In the genomic region with DNA sequence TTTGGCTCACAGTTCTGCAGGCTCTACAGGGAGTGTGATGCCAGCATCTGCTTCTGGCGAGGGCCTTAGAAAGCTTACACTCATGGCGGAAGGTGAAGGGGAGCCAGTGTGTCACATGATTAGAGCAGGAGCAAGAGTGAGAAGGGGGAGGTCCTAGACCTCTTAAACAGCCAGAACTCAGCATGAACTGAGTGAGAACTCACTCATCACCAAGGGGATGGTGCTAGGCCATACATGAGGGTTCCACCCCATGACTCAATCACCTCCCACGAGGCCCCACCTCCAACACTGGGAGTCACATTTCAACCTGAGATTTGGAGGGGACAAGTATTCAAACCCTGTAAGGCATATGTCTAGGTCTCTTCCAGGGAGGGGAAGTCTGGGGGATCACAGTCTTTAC, we compare ENCODE assay signal across 3 cellular contexts.
TF ChIP-seq lines count a peak whose summit lies in the region.

No MANE protein-coding gene starts in this region.

TF ChIP-seq in WTC11, 78 proteins besides CTCF, POLR2A, EP300 and RAD21:
- no peak for TF ChIP-seq CREB1 (CRISPR knock-in tag; IDR thresholded peaks at IDR 0.05)
- TF ChIP-seq, protein P1, sequence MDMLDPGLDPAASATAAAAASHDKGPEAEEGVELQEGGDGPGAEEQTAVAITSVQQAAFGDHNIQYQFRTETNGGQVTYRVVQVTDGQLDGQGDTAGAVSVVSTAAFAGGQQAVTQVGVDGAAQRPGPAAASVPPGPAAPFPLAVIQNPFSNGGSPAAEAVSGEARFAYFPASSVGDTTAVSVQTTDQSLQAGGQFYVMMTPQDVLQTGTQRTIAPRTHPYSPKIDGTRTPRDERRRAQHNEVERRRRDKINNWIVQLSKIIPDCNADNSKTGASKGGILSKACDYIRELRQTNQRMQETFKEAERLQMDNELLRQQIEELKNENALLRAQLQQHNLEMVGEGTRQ (CRISPR knock-in tag; IDR thresholded peaks at IDR 0.05), result 0 out of 2 replicates have a peak, but pooled peaks have one; percentile 24

TF ChIP-seq in H1, 55 proteins besides CTCF, POLR2A, EP300 and RAD21:
- TF ChIP-seq SIN3A (conservative IDR thresholded peaks at IDR 0.05 in 1 of 2, IDR thresholded peaks at IDR 0.05 in 1 of 2; ENCODE audit: low read depth in 1 of 2, low read length in 2 of 2), result no peak
- TF ChIP-seq BRCA1 (IDR thresholded peaks at IDR 0.05; ENCODE audit: low read depth, low read length), result no peak
TF ChIP-seq in H1: peak in this region for 0.

TF ChIP-seq in GM23338, 12 proteins besides CTCF, POLR2A, EP300 and RAD21:
- no peak for TF ChIP-seq EZH2phosphoT487 (IDR thresholded peaks at IDR 0.05; ENCODE audit: unreplicated experiment)
- TF ChIP-seq, protein P2, sequence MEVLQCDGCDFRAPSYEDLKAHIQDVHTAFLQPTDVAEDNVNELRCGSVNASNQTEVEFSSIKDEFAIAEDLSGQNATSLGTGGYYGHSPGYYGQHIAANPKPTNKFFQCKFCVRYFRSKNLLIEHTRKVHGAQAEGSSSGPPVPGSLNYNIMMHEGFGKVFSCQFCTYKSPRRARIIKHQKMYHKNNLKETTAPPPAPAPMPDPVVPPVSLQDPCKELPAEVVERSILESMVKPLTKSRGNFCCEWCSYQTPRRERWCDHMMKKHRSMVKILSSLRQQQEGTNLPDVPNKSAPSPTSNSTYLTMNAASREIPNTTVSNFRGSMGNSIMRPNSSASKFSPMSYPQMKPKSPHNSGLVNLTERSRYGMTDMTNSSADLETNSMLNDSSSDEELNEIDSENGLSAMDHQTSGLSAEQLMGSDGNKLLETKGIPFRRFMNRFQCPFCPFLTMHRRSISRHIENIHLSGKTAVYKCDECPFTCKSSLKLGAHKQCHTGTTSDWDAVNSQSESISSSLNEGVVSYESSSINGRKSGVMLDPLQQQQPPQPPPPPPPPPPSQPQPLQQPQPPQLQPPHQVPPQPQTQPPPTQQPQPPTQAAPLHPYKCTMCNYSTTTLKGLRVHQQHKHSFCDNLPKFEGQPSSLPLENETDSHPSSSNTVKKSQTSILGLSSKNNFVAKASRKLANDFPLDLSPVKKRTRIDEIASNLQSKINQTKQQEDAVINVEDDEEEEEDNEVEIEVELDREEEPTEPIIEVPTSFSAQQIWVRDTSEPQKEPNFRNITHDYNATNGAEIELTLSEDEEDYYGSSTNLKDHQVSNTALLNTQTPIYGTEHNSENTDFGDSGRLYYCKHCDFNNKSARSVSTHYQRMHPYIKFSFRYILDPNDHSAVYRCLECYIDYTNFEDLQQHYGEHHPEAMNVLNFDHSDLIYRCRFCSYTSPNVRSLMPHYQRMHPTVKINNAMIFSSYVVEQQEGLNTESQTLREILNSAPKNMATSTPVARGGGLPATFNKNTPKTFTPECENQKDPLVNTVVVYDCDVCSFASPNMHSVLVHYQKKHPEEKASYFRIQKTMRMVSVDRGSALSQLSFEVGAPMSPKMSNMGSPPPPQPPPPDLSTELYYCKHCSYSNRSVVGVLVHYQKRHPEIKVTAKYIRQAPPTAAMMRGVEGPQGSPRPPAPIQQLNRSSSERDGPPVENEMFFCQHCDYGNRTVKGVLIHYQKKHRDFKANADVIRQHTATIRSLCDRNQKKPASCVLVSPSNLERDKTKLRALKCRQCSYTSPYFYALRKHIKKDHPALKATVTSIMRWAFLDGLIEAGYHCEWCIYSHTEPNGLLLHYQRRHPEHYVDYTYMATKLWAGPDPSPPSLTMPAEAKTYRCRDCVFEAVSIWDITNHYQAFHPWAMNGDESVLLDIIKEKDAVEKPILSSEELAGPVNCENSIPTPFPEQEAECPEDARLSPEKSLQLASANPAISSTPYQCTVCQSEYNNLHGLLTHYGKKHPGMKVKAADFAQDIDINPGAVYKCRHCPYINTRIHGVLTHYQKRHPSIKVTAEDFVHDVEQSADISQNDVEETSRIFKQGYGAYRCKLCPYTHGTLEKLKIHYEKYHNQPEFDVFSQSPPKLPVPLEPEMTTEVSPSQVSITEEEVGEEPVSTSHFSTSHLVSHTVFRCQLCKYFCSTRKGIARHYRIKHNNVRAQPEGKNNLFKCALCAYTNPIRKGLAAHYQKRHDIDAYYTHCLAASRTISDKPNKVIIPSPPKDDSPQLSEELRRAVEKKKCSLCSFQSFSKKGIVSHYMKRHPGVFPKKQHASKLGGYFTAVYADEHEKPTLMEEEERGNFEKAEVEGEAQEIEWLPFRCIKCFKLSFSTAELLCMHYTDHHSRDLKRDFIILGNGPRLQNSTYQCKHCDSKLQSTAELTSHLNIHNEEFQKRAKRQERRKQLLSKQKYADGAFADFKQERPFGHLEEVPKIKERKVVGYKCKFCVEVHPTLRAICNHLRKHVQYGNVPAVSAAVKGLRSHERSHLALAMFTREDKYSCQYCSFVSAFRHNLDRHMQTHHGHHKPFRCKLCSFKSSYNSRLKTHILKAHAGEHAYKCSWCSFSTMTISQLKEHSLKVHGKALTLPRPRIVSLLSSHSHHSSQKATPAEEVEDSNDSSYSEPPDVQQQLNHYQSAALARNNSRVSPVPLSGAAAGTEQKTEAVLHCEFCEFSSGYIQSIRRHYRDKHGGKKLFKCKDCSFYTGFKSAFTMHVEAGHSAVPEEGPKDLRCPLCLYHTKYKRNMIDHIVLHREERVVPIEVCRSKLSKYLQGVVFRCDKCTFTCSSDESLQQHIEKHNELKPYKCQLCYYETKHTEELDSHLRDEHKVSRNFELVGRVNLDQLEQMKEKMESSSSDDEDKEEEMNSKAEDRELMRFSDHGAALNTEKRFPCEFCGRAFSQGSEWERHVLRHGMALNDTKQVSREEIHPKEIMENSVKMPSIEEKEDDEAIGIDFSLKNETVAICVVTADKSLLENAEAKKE (CRISPR knock-in tag; IDR thresholded peaks at IDR 0.05), result no peak
- TF ChIP-seq CREB1 (CRISPR knock-in tag; IDR thresholded peaks at IDR 0.05; ENCODE audit: low read depth), result no peak
- no peak for TF ChIP-seq ZNF331 (CRISPR knock-in tag; IDR thresholded peaks at IDR 0.05; ENCODE audit: low read depth)
- TF ChIP-seq, protein P3, sequence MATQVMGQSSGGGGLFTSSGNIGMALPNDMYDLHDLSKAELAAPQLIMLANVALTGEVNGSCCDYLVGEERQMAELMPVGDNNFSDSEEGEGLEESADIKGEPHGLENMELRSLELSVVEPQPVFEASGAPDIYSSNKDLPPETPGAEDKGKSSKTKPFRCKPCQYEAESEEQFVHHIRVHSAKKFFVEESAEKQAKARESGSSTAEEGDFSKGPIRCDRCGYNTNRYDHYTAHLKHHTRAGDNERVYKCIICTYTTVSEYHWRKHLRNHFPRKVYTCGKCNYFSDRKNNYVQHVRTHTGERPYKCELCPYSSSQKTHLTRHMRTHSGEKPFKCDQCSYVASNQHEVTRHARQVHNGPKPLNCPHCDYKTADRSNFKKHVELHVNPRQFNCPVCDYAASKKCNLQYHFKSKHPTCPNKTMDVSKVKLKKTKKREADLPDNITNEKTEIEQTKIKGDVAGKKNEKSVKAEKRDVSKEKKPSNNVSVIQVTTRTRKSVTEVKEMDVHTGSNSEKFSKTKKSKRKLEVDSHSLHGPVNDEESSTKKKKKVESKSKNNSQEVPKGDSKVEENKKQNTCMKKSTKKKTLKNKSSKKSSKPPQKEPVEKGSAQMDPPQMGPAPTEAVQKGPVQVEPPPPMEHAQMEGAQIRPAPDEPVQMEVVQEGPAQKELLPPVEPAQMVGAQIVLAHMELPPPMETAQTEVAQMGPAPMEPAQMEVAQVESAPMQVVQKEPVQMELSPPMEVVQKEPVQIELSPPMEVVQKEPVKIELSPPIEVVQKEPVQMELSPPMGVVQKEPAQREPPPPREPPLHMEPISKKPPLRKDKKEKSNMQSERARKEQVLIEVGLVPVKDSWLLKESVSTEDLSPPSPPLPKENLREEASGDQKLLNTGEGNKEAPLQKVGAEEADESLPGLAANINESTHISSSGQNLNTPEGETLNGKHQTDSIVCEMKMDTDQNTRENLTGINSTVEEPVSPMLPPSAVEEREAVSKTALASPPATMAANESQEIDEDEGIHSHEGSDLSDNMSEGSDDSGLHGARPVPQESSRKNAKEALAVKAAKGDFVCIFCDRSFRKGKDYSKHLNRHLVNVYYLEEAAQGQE (IDR thresholded peaks at IDR 0.05; ENCODE audit: unreplicated experiment), result no peak
- TF ChIP-seq EZH2 (IDR thresholded peaks at IDR 0.05; ENCODE audit: low read depth, unreplicated experiment), result no peak
- TF ChIP-seq NANOG (IDR thresholded peaks at IDR 0.05; ENCODE audit: borderline replicate concordance), result no peak
